Comparison of ENCODE assay signal across 10 cellular contexts in genomic region chr2:12270876-12271588, GRCh38.
DNase-seq lines count a peak whose midpoint lies in the region; ATAC-seq, FAIRE-seq and TF ChIP-seq lines count a peak whose summit lies in the region.
"Had no signal": no experiment of that assay in that cellular context is flagged by ENCODE, and none has a peak within 500 bp of the region (broad histone marks: within the 10 kb centered on the region; RNA-seq: fewer than 3 reads in every experiment).

No MANE protein-coding gene starts in this region.

- H3K9me3 Mint-ChIP-seq in activated naive CD8-positive, alpha-beta T cell treated with anti-CD3 and anti-CD28 coated beads, Interleukin-2, amount 50 U/mL, for 24 hours = no peaks in the 10 kb centered on the region

- H3K4me1 Mint-ChIP-seq in activated naive CD8-positive, alpha-beta T cell treated with anti-CD3 and anti-CD28 coated beads, Interleukin-2, amount 50 U/mL, for 24 hours = peaks cover 13% of the 10 kb centered on the region

- TF ChIP-seq POLR2A in GM12891 (IDR thresholded peaks at IDR 0.05; ENCODE audit: low read depth, low read length) = no peak

- H3K27me3 Mint-ChIP-seq in activated naive CD8-positive, alpha-beta T cell treated with anti-CD3 and anti-CD28 coated beads, Interleukin-2, amount 50 U/mL, for 24 hours = no peaks in the 10 kb centered on the region

- no peak overlapping the region for H3K27ac ChIP-seq in caudate nucleus (ENCODE audit: low read depth, low read length)
- H3K27ac ChIP-seq: neutrophil had no signal

- ATAC-seq in GM19468 (IDR thresholded peaks at IDR 0.05; ENCODE audit: extremely low read depth, unreplicated experiment) (peak; percentile 47), HG03354 (IDR thresholded peaks at IDR 0.05; ENCODE audit: poor library complexity, severe bottlenecking, unreplicated experiment) (peak; percentile 67), SK-N-SH treated with all-trans-retinoic acid at 6 μM for 48 hours (no peak)
- peak; percentile 68 for ATAC-seq in activated naive CD8-positive, alpha-beta T cell treated with anti-CD3 and anti-CD28 coated beads, Interleukin-2, amount 50 U/mL, for 24 hours

- no peaks in the 10 kb centered on the region for H3K36me3 Mint-ChIP-seq in activated naive CD8-positive, alpha-beta T cell treated with anti-CD3 and anti-CD28 coated beads, Interleukin-2, amount 50 U/mL, for 24 hours (ENCODE audit: low read depth)

- DNase-seq in GM12891 (ENCODE audit: insufficient read length, low spot score) = no peak
- no peak for DNase-seq in activated naive CD8-positive, alpha-beta T cell treated with anti-CD3 and anti-CD28 coated beads, Interleukin-2, amount 50 U/mL, for 24 hours
- DNase-seq in caudate nucleus (lab: John Stamatoyannopoulos, UW) = no peak
- no peak for DNase-seq in SKM-1 treated with dmso at 0.1 percent for 144 hours (lab: John Stamatoyannopoulos, UW; ENCODE audit: unreplicated experiment)
- DNase-seq in HuH-7.5 (ENCODE audit: low spot score) = no peak
- DNase-seq: NCI-H2227 treated with DMSO at 0.1 percent for 48 hours had no signal

- no peak overlapping the region for H3K4me3 Mint-ChIP-seq in activated naive CD8-positive, alpha-beta T cell treated with anti-CD3 and anti-CD28 coated beads, Interleukin-2, amount 50 U/mL, for 24 hours

- peak; percentile 80 for FAIRE-seq in GM12891 (lab: Jason Lieb, UNC)

- no peak overlapping the region for H3K27ac Mint-ChIP-seq in activated naive CD8-positive, alpha-beta T cell treated with anti-CD3 and anti-CD28 coated beads, Interleukin-2, amount 50 U/mL, for 24 hours

TF ChIP-seq in GM12891, 5 proteins besides CTCF, POLR2A, EP300 and RAD21:
- TF ChIP-seq POLR2AphosphoS5 (IDR thresholded peaks at IDR 0.05; ENCODE audit: low read depth, low read length) = no peak
- TF ChIP-seq TAF1 (IDR thresholded peaks at IDR 0.05; ENCODE audit: low read depth, low read length) = no peak
- TF ChIP-seq POU2F2 (IDR thresholded peaks at IDR 0.05; ENCODE audit: low read depth, low read length) = peak; percentile 69; the same call in 1 of the 2 replicates
- no peak for TF ChIP-seq PAX5 (IDR thresholded peaks at IDR 0.05; ENCODE audit: insufficient read depth, low read length, severe bottlenecking)
- 0 out of 2 replicates have a peak, but pooled peaks have one; percentile 6 for TF ChIP-seq SPI1 (IDR thresholded peaks at IDR 0.05; ENCODE audit: low read depth, low read length)
TF ChIP-seq in GM12891: peak in this region for 2.

TF ChIP-seq in SK-N-SH treated with all-trans-retinoic acid at 6 μM for 48 hours, 23 proteins besides CTCF, POLR2A, EP300 and RAD21:
- TF ChIP-seq ZNF8 (CRISPR knock-in tag; IDR thresholded peaks at IDR 0.05) = no peak
- no peak for TF ChIP-seq TOX (CRISPR knock-in tag; IDR thresholded peaks at IDR 0.05; ENCODE audit: borderline replicate concordance)
- no peak for TF ChIP-seq ESRRG (CRISPR knock-in tag; IDR thresholded peaks at IDR 0.05)
